ENCODE assay signal across 20 cellular contexts in the genomic region with DNA sequence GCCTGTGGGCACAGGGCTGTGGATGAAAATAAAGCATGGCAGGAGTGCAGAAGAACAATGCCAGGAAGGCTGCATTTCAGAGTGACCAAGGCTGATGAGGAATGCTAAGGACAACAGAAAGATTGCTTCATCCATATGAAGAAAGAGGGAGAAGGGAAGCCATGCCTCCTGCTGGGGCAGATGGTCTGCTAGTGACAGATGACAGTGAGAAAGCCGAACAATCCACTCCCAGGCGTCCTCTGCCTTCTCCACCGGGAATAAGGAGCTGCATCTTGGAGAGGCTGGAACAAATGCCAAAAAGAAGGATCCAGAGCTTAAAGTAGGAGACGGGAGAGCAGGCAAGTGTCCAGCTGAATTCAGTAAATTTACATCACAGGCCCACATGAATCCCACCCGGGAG. TPM values are rescaled to one million over a fixed set of nuclear protein-coding genes. Genes with fewer than 3 reads are reported as not detected.
DNase-seq lines count a peak whose midpoint lies in the region; ATAC-seq and TF ChIP-seq lines count a peak whose summit lies in the region.
"Had no signal": no experiment of that assay in that cellular context is flagged by ENCODE, and none has a peak within 500 bp of the region (broad histone marks: within the 10 kb centered on the region; RNA-seq: fewer than 3 reads in every experiment).

No MANE protein-coding gene starts in this region.

- H3K4me3 ChIP-seq in left ventricle myocardium inferior (no peak overlapping the region), suprapubic skin (no peak overlapping the region)
- H3K4me3 ChIP-seq: ovary, spleen had no signal

- H3K27me3 ChIP-seq in left ventricle myocardium inferior (ENCODE audit: low read depth): no peaks in the 10 kb centered on the region
- H3K27me3 ChIP-seq in suprapubic skin: no peaks in the 10 kb centered on the region
- H3K27me3 ChIP-seq: ovary had no signal

- H3K36me3 ChIP-seq in left ventricle myocardium inferior: no peaks in the 10 kb centered on the region
- no peaks in the 10 kb centered on the region for H3K36me3 ChIP-seq in suprapubic skin
- H3K36me3 ChIP-seq: ovary, spleen had no signal

- intact Hi-C loops in left ventricle myocardium inferior (cut with micrococcal nuclease) (no loop called here), cardiac septum (cut with DNase I) (no loop called here)

- TF ChIP-seq EP300 in suprapubic skin (IDR thresholded peaks at IDR 0.05): no peak

- peak overlapping the region; percentile 37 for H3K27ac ChIP-seq in left ventricle myocardium inferior (replicated peaks)
- peak overlapping the region; percentile 44 for H3K27ac ChIP-seq in angular gyrus (ENCODE audit: low read depth, low read length)
- H3K27ac ChIP-seq in suprapubic skin: no peak overlapping the region
- H3K27ac ChIP-seq: ovary had no signal

- WGBS in suprapubic skin: 77% methylated on average over 5 of the region's 5 CpGs

- no peak for DNase-seq in left ventricle myocardium inferior
- no peak for DNase-seq in cardiac septum (ENCODE audit: low spot score)
- DNase-seq in hepatic stellate cell (ENCODE audit: low spot score): peak; percentile 45
- DNase-seq in middle frontal gyrus (ENCODE audit: extremely low spot score, low spot score): no peak
- DNase-seq in suprapubic skin (ENCODE audit: low spot score in 2 of 2): no peak
- no peak for DNase-seq in islet precursor cell
- DNase-seq: activated CD4-positive, alpha-beta T cell treated with anti-CD3 and anti-CD28 coated beads for 48 hours; activated CD8-positive, alpha-beta memory T cell treated with anti-CD3 and anti-CD28 coated beads, Interleukin-2, amount 50 U/mL, for 48 hours; activated naive CD4-positive, alpha-beta T cell treated with anti-CD3 and anti-CD28 coated beads for 36 hours; COR-L47; hippocampal formation; NCI-H187 treated with DMSO at 0.1 percent for 48 hours; NCI-H510A treated with DMSO at 0.1 percent for 48 hours; ovary; spleen; stimulated activated naive CD4-positive, alpha-beta T cell had no signal

- TF ChIP-seq CTCF in left ventricle myocardium inferior (IDR thresholded peaks at IDR 0.05; ENCODE audit: borderline replicate concordance): no peak
- no peak for TF ChIP-seq CTCF in suprapubic skin (IDR thresholded peaks at IDR 0.05)

- TF ChIP-seq POLR2A in suprapubic skin (IDR thresholded peaks at IDR 0.05): no peak

- no peak for ATAC-seq in GM19397 (IDR thresholded peaks at IDR 0.05; ENCODE audit: unreplicated experiment)
- ATAC-seq: esophagus mucosa, HCT116 had no signal

- H3K4me1 ChIP-seq in left ventricle myocardium inferior (peaks cover 23% of the 10 kb centered on the region), suprapubic skin (peaks cover 3% of the 10 kb centered on the region)

- no peaks in the 10 kb centered on the region for H3K9me3 ChIP-seq in left ventricle myocardium inferior (replicated peaks)
- no peaks in the 10 kb centered on the region for H3K9me3 ChIP-seq in suprapubic skin
- H3K9me3 ChIP-seq: ovary, spleen had no signal

RNA-seq across cellular contexts. Expression of a gene that starts 33.4 kb away (rescaled TPM):
- total RNA-seq in left ventricle myocardium inferior (5.9 TPM), cardiac septum (7.6 TPM), suprapubic skin (10 to 100 TPM; 16.0 to 25.0 (median 21.5) TPM)

RNA-seq across cellular contexts. Expression of a gene that starts 49.9 kb away (rescaled TPM):
- total RNA-seq in left ventricle myocardium inferior: 24.3 TPM
- 13.7 TPM for total RNA-seq in cardiac septum
- total RNA-seq in suprapubic skin: 1 to 10 TPM; 4.1 to 7.3 (median 5.2) TPM
